In the genomic region with DNA sequence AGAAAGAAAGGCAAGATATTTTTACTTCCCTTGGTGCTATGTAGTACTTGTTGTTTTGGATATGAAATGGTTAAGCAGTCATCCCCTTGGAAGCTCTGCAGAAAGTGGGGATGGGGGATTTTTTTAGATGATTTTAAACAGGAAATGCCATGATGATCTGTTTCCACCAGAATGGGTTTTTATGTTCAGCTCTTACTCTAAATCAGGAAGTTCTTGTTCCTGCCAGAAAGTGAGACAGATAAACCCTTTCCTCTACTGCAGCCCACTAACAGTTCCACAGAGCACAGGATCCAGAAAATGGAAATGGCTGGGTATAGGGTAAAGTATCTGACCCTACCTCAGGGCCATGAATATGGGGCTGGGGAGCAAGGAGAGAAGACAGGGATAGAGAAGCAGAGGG, we compare ENCODE assay signal across 1 cellular context.
TF ChIP-seq lines count a peak whose summit lies in the region.

No MANE protein-coding gene starts in this region.

TF ChIP-seq in HepG2, 621 proteins besides CTCF, POLR2A, EP300 and RAD21:
- TF ChIP-seq, protein P1, sequence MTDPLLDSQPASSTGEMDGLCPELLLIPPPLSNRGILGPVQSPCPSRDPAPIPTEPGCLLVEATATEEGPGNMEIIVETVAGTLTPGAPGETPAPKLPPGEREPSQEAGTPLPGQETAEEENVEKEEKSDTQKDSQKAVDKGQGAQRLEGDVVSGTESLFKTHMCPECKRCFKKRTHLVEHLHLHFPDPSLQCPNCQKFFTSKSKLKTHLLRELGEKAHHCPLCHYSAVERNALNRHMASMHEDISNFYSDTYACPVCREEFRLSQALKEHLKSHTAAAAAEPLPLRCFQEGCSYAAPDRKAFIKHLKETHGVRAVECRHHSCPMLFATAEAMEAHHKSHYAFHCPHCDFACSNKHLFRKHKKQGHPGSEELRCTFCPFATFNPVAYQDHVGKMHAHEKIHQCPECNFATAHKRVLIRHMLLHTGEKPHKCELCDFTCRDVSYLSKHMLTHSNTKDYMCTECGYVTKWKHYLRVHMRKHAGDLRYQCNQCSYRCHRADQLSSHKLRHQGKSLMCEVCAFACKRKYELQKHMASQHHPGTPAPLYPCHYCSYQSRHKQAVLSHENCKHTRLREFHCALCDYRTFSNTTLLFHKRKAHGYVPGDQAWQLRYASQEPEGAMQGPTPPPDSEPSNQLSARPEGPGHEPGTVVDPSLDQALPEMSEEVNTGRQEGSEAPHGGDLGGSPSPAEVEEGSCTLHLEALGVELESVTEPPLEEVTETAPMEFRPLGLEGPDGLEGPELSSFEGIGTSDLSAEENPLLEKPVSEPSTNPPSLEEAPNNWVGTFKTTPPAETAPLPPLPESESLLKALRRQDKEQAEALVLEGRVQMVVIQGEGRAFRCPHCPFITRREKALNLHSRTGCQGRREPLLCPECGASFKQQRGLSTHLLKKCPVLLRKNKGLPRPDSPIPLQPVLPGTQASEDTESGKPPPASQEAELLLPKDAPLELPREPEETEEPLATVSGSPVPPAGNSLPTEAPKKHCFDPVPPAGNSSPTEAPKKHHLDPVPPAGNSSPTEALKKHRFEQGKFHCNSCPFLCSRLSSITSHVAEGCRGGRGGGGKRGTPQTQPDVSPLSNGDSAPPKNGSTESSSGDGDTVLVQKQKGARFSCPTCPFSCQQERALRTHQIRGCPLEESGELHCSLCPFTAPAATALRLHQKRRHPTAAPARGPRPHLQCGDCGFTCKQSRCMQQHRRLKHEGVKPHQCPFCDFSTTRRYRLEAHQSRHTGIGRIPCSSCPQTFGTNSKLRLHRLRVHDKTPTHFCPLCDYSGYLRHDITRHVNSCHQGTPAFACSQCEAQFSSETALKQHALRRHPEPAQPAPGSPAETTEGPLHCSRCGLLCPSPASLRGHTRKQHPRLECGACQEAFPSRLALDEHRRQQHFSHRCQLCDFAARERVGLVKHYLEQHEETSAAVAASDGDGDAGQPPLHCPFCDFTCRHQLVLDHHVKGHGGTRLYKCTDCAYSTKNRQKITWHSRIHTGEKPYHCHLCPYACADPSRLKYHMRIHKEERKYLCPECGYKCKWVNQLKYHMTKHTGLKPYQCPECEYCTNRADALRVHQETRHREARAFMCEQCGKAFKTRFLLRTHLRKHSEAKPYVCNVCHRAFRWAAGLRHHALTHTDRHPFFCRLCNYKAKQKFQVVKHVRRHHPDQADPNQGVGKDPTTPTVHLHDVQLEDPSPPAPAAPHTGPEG (CRISPR knock-in tag; IDR thresholded peaks at IDR 0.05), result no peak
